In the genomic region with DNA sequence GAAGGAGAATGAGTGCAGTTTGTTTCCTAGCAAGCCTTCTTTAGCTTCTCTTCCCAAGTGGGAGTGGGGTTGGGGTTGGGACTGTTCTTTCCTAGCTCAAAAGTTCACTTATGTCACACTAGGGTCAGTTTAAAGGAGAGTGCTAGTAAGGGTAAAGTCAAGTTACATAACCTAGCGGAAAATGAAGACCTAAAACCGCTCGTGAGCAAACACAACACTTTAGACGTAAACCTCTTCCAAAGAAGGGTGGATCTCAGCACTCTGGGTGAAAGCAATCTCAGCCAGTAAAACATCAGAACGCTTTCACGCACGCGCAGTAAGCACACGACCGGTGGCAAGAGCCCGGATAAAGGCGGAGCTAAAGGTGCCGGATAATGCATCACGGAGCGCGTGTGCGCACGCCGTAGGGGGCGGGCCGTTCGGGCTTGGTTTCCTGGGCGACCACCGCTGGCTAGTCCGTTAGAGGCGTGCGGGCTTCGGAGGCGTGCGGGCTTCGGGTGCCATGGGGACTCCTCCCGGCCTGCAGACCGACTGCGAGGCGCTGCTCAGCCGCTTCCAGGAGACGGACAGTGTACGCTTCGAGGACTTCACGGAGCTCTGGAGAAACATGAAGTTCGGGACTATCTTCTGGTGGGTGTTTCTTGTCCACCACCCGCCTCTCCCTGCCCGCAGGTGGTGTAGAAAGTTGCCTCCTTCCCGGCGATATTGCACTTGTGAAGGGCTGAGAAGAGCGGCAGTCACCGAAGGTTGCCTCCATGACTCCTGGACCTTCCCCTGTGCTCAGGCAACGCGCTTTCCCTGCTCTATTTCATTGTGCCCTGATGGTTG, we compare ENCODE assay signal across 8 cellular contexts. TPM values are rescaled to one million over a fixed set of nuclear protein-coding genes. Genes with fewer than 3 reads are reported as not detected.
DNase-seq lines count a peak whose midpoint lies in the region; ATAC-seq and TF ChIP-seq lines count a peak whose summit lies in the region.

SNAPC1 (plus strand) TSS at position 462 of the 828 bp plus-strand sequence; CDS start at position 503, 41 bp downstream.

- H3K4me3 Mint-ChIP-seq in CD4-positive, CD25-positive, alpha-beta regulatory T cell = peak within 1 kb of the TSS; percentile 88 to 100 (median 98)

- no peaks in the 10 kb centered on the region for H3K9me3 ChIP-seq in CD4-positive, CD25-positive, alpha-beta regulatory T cell (ENCODE audit: control insufficient read depth in 2 of 2, low read length in 2 of 2)
- no peaks in the 10 kb centered on the region for H3K9me3 ChIP-seq in left lung

- peak within 1 kb of the TSS; percentile 100 for H3K27ac Mint-ChIP-seq in CD4-positive, CD25-positive, alpha-beta regulatory T cell

- peak; percentile 97 for ATAC-seq in CD4-positive, CD25-positive, alpha-beta regulatory T cell (ENCODE audit: low read depth in 2 of 2)
- ATAC-seq in GM19438 (IDR thresholded peaks at IDR 0.05; ENCODE audit: low read depth, unreplicated experiment) = peak; percentile 99
- peak; percentile 98 for ATAC-seq in HG03571 (IDR thresholded peaks at IDR 0.05; ENCODE audit: unreplicated experiment)
- peak; percentile 99 for ATAC-seq in left lung

- intact Hi-C loops in left lung (cut with DNase I) = no loop called here

- H3K36me3 ChIP-seq in CD4-positive, CD25-positive, alpha-beta regulatory T cell (ENCODE audit: control insufficient read depth, insufficient read depth, low read length) = no peaks in the 10 kb centered on the region
- H3K36me3 ChIP-seq in left lung = no peaks in the 10 kb centered on the region

- peaks cover 2% of the 10 kb centered on the region for H3K36me3 Mint-ChIP-seq in CD4-positive, CD25-positive, alpha-beta regulatory T cell

- no peaks in the 10 kb centered on the region for H3K27me3 ChIP-seq in CD4-positive, CD25-positive, alpha-beta regulatory T cell (ENCODE audit: control insufficient read depth, insufficient read depth, low read length)
- no peaks in the 10 kb centered on the region for H3K27me3 ChIP-seq in left lung

- H3K9me3 Mint-ChIP-seq in CD4-positive, CD25-positive, alpha-beta regulatory T cell = peaks cover 0 to 4% (median 0%) of the 10 kb centered on the region in 7 donors

- peak within 1 kb of the TSS; percentile 93 for H3K4me3 ChIP-seq in CD4-positive, CD25-positive, alpha-beta regulatory T cell (ENCODE audit: low read depth, low read length)
- peak within 1 kb of the TSS; percentile 80 to 91 for H3K4me3 ChIP-seq in left lung

- peak within 1 kb of the TSS; percentile 98 for H3K27ac ChIP-seq in CD4-positive, CD25-positive, alpha-beta regulatory T cell (ENCODE audit: insufficient read depth, low read length, poor library complexity, severe bottlenecking)
- peak within 1 kb of the TSS; percentile 89 to 96 for H3K27ac ChIP-seq in left lung

- H3K4me1 ChIP-seq in CD4-positive, CD25-positive, alpha-beta regulatory T cell (ENCODE audit: control insufficient read depth, insufficient read depth, low read length, poor library complexity, severe bottlenecking) = peaks cover 25% of the 10 kb centered on the region
- H3K4me1 ChIP-seq in left lung = peaks cover 6 to 40% of the 10 kb centered on the region in 2 donors

- H3K27me3 Mint-ChIP-seq in CD4-positive, CD25-positive, alpha-beta regulatory T cell = peaks cover 8% of the 10 kb centered on the region

- no peak for TF ChIP-seq CTCF in left lung (IDR thresholded peaks at IDR 0.05)

- H3K4me1 Mint-ChIP-seq in CD4-positive, CD25-positive, alpha-beta regulatory T cell = peaks cover 22 to 51% (median 45%) of the 10 kb centered on the region in 4 donors

- DNase-seq in CD4-positive, CD25-positive, alpha-beta regulatory T cell = peak; percentile 97 to 99 (median 97)
- DNase-seq in NCI-H774 (lab: John Stamatoyannopoulos, UW) = peak; percentile 91
- peak; percentile 97 to 98 for DNase-seq in activated CD4-positive, alpha-beta T cell treated with anti-CD3 and anti-CD28 coated beads, Interleukin-2, amount 50 U/mL, for 48 hours
- peak; percentile 99 for DNase-seq in dermis blood vessel endothelial cell
- peak; percentile 98 for DNase-seq in left lung
- peak; percentile 96 for DNase-seq in stimulated activated CD4-positive, alpha-beta T cell treated with anti-CD3 and anti-CD28 coated beads, Interleukin-2, amount 100 ng/mL, for 4 hours (ENCODE audit: low read depth)

RNA-seq across cellular contexts. Expression of gene SNAPC1, which starts in this region (rescaled TPM):
- total RNA-seq in CD4-positive, CD25-positive, alpha-beta regulatory T cell = 3.9 TPM
- polyA plus RNA-seq in CD4-positive, CD25-positive, alpha-beta regulatory T cell = 1 to 10 TPM; 3.9 to 4.7 (median 4.2) TPM
- total RNA-seq in dermis blood vessel endothelial cell (27.3 and 32.2 TPM in 2 replicates), left lung (1 to 10 TPM; 5.4 TPM)

Comparison
In these comparisons a context has a peak if more than half of its experiments do, and no peak if none do; other contexts are left out.
1. Peak in every context shown above with its lines: DNase-seq, ATAC-seq, H3K4me3 ChIP-seq and H3K27ac ChIP-seq.